27 cellular contexts compared by ENCODE assay signal in the genomic region with DNA sequence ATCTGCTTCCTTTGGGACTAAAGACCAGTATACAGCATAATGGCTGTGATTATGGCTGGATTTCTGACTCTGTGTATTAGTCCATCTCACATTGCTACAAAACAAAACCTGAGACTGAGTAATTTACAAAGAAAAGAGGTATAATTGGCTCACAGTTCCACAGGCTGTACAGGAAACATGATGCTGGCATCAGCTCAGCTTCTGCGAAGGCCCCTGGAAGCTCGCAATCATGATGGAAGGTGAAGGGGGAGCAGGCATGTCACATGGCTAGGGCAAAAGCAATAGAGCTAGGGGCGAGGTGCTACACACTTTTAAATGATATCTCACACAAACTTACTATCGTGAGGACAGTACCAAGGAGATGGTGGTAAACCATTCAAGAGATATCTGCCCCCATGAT.
"Had no signal": no experiment of that assay in that cellular context is flagged by ENCODE, and none has a peak within 500 bp of the region (broad histone marks: within the 10 kb centered on the region; RNA-seq: fewer than 3 reads in every experiment).

No MANE protein-coding gene starts in this region.

- H3K27me3 ChIP-seq: stomach, suprapubic skin, testis, thyroid gland, tibial artery, tibial nerve, upper lobe of left lung, uterus, vagina had no signal

- H3K27ac ChIP-seq: stomach, suprapubic skin, testis, thoracic aorta, thyroid gland, tibial artery, tibial nerve, transverse colon, upper lobe of left lung, upper lobe of right lung, uterus, vagina had no signal

- DNase-seq: stimulated activated CD4-positive, alpha-beta T cell treated with anti-CD3 and anti-CD28 coated beads, Interleukin-2, amount 100 ng/mL, for 48 hours; stimulated activated CD4-positive, alpha-beta T cell treated with anti-CD3 and anti-CD28 coated beads, Interleukin-4, amount 100 ng/mL, for 1 hour; stimulated activated CD4-positive, alpha-beta T cell treated with anti-CD3 and anti-CD28 coated beads, Interleukin-4, amount 100 ng/mL, for 24 hours; stimulated activated CD4-positive, alpha-beta T cell treated with anti-CD3 and anti-CD28 coated beads, Interleukin-4, amount 100 ng/mL, for 4 hours; stimulated activated CD8-positive, alpha-beta memory T cell treated with anti-CD3 and anti-CD28 coated beads, Interleukin-4, amount 100 ng/mL, for 48 hours; stimulated activated naive B cell treated with anti-CD40 and anti-IgM and Interleukin-4, amounts not matched to agents 10 μg/mL and 1 μg/mL and 100 μg/mL, for 72 hours; stimulated activated naive CD4-positive, alpha-beta T cell; stimulated activated naive CD4-positive, alpha-beta T cell treated with Interleukin-2 at 50 U/mL for 16 hours; stimulated activated naive CD8-positive, alpha-beta T cell treated with anti-CD3 and anti-CD28 coated beads, Interleukin-15, amount 100 ng/mL, for 72 hours; stimulated activated naive CD8-positive, alpha-beta T cell treated with anti-CD3 and anti-CD28 coated beads, Interleukin-15, Interleukin-2, amounts not matched to agents 100 U/mL and 50 U/mL, for 24 hours; stomach; substantia nigra; testis; thyroid gland; tibial artery; transverse colon; trophoblast cell; upper lobe of left lung; upper lobe of right lung; uterus had no signal

- ATAC-seq: stimulated activated effector memory CD8-positive, alpha-beta T cell treated with anti-CD3 and anti-CD28 coated beads, Interleukin-12 subunit alpha, Interleukin-12 subunit beta, amount 100 ng/mL, for 72 hours; stimulated activated memory B cell treated with anti-CD40 and anti-IgM and Interleukin-4, amounts not matched to agents 10 μg/mL and 1 μg/mL and 100 μg/mL, for 72 hours; stimulated activated naive B cell treated with anti-CD40 and anti-IgM and Interleukin-4, amounts not matched to agents 10 μg/mL and 1 μg/mL and 100 μg/mL, for 72 hours; stimulated activated naive CD8-positive, alpha-beta T cell treated with anti-CD3 and anti-CD28 coated beads, Interleukin-15, amount 100 ng/mL, for 72 hours; stimulated activated naive CD8-positive, alpha-beta T cell treated with anti-CD3 and anti-CD28 coated beads, Interleukin-15, Interleukin-2, amounts not matched to agents 100 U/mL and 50 U/mL, for 24 hours; upper lobe of right lung had no signal

- H3K36me3 ChIP-seq: stomach, suprapubic skin, thoracic aorta, thyroid gland, tibial artery, tibial nerve, transverse colon, upper lobe of left lung, upper lobe of right lung, uterus, vagina had no signal

- FAIRE-seq: urothelium cell line had no signal

- H3K9me3 ChIP-seq: testis, thyroid gland, transverse colon, upper lobe of right lung, uterus, vagina had no signal

- H3K4me1 ChIP-seq: stomach, suprapubic skin, testis, thyroid gland, tibial artery, tibial nerve, transverse colon, upper lobe of left lung, upper lobe of right lung, uterus, vagina had no signal

- H3K4me3 ChIP-seq: stomach, suprapubic skin, testis, thoracic aorta, thyroid gland, tibial artery, tibial nerve, transverse colon, upper lobe of left lung, upper lobe of right lung, uterus, vagina had no signal
